Comparison of ENCODE assay signal across 9 cellular contexts in the genomic region with DNA sequence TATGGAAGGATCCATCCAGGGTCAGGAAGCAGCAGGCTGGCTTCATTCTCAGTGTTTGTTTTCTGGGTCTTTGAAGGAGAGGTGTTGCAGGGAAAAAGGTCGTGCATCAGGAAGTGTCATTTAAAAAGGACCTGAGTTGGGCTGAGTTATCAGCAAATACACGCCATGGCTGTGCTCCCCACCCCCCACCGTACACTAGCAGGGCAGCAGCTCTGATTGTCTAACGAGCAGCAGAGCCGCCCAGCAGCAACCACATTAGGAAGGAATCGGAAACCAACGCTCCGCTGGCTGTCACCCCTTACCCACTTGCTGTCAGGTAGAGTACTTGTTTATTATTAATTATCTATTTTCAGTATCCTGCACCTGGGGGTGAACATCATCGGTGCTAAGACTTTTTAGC.
A peak's percentile ranks its signal among the peaks of the same experiment; 100 is the strongest.
DNase-seq lines count a peak whose midpoint lies in the region; ATAC-seq and TF ChIP-seq lines count a peak whose summit lies in the region.
"Had no signal": no experiment of that assay in that cellular context is flagged by ENCODE, and none has a peak within 500 bp of the region (broad histone marks: within the 10 kb centered on the region; RNA-seq: fewer than 3 reads in every experiment).

No MANE protein-coding gene starts in this region.

- no peak for TF ChIP-seq POLR2A in gastroesophageal sphincter (IDR thresholded peaks at IDR 0.05)

- peaks cover 31% of the 10 kb centered on the region for H3K4me1 Mint-ChIP-seq in type B pancreatic cell (ENCODE audit: unreplicated experiment)

- H3K27me3 Mint-ChIP-seq in type B pancreatic cell: no peaks in the 10 kb centered on the region

- peak overlapping the region; percentile 32 for H3K27ac Mint-ChIP-seq in type B pancreatic cell

- no peak for TF ChIP-seq CTCF in heart right ventricle (IDR thresholded peaks at IDR 0.05)
- no peak for TF ChIP-seq CTCF in gastroesophageal sphincter (IDR thresholded peaks at IDR 0.05)
- no peak for TF ChIP-seq CTCF in type B pancreatic cell (conservative IDR thresholded peaks at IDR 0.05)
- TF ChIP-seq CTCF in GM13976 (IDR thresholded peaks at IDR 0.05; ENCODE audit: borderline replicate concordance, control extremely low read depth, extremely low read depth, insufficient read depth, missing control alignments): no peak

- DNase-seq in heart right ventricle (peak in 1 of 2 donors; percentile 44), Right ventricle myocardium inferior (ENCODE audit: missing footprints) (no peak), OCI-M1 (lab: John Stamatoyannopoulos, UW) (peak; percentile 53), type B pancreatic cell (ENCODE audit: extremely low spot score, unreplicated experiment) (peak; percentile 29), H4 (ENCODE audit: low spot score) (no peak), GM13976 (ENCODE audit: low spot score) (no peak)

- H3K9me3 Mint-ChIP-seq in type B pancreatic cell: peaks cover 3% of the 10 kb centered on the region

- H3K36me3 ChIP-seq in heart right ventricle (no peaks in the 10 kb centered on the region), gastroesophageal sphincter (no peaks in the 10 kb centered on the region)

- 22 to 26% methylated on average over 9 of the region's 9 CpGs for WGBS in heart right ventricle, 2 donors
- WGBS in gastroesophageal sphincter (ENCODE audit: low coverage in 1 of 2), 2 donors: 15 to 66% methylated on average over 5 to 8 of the region's 9 CpGs

- TF ChIP-seq EP300 in gastroesophageal sphincter (IDR thresholded peaks at IDR 0.05): no peak

- H3K4me3 Mint-ChIP-seq in type B pancreatic cell: peak overlapping the region; percentile 72

- H3K4me3 ChIP-seq in heart right ventricle (peak overlapping the region in 9 of 10 donors; percentile 29 to 55 (median 48)), gastroesophageal sphincter (peak overlapping the region in 1 of 2 donors; percentile 4)
- H3K4me3 ChIP-seq: SK-N-MC had no signal

- H3K4me1 ChIP-seq in heart right ventricle (peaks cover 13 to 69% (median 65%) of the 10 kb centered on the region in 9 donors), gastroesophageal sphincter (peaks cover 0 to 63% (median 43%) of the 10 kb centered on the region in 3 donors)

- intact Hi-C loops in heart right ventricle (cut with DNase I): loop anchor here in 8 of 10 donors (1.0 to 10.0 kb wide), 8 partner anchors 26 to 452 kb away; partner anchors contain the start of genes IL6 (in 4 of the 8) and HYCC1 (in 1 of the 8)
- intact Hi-C loops in Right ventricle myocardium inferior (cut with DNase I): loop anchor here (5.0 kb wide), 1 partner anchor 289 kb away; no protein-coding TSS in a partner anchor

- H3K27ac ChIP-seq in heart right ventricle: peak overlapping the region; percentile 19 to 91 (median 82)
- peak overlapping the region in 3 of 4 donors; percentile 46 to 80 (median 77) for H3K27ac ChIP-seq in gastroesophageal sphincter
- H3K27ac ChIP-seq: SK-N-MC had no signal

- in situ Hi-C loops in GM13976 (cut with MboI; ENCODE audit: low sequenced_read_pairs, unreplicated experiment): loop anchor here (5.0 kb wide), 1 partner anchor 164 kb away; the partner anchor contains the start of gene IL6

- ATAC-seq in heart right ventricle: peak in 6 of 8 donors; percentile 31 to 53 (median 40)
- no peak for ATAC-seq in Right ventricle myocardium inferior
- no peak for ATAC-seq in gastroesophageal sphincter
- ATAC-seq in GM21529 (IDR thresholded peaks at IDR 0.05; ENCODE audit: unreplicated experiment): no peak

- H3K9me3 ChIP-seq in heart right ventricle (no peaks in the 10 kb centered on the region), gastroesophageal sphincter (no peaks in the 10 kb centered on the region)

- no peaks in the 10 kb centered on the region for H3K36me3 Mint-ChIP-seq in type B pancreatic cell

- H3K27me3 ChIP-seq in heart right ventricle (peaks cover 0 to 12% (median 0%) of the 10 kb centered on the region in 7 donors), gastroesophageal sphincter (no peaks in the 10 kb centered on the region)

Comparison
In these comparisons a context has a peak if more than half of its experiments do, and no peak if none do; other contexts are left out.
1. ATAC-seq: peak in heart right ventricle (6 of 8); none in Right ventricle myocardium inferior (single experiment), gastroesophageal sphincter (single experiment) and GM21529 (single experiment).
2. DNase-seq: peak in OCI-M1 (single experiment) and type B pancreatic cell (single experiment); none in Right ventricle myocardium inferior (single experiment), H4 (single experiment) and GM13976 (single experiment).